In genomic region chr11:34344410-34345011, GRCh38 we compare ENCODE assay signal across 12 cellular contexts. TPM values are rescaled to one million over a fixed set of nuclear protein-coding genes. Genes with fewer than 3 reads are reported as not detected.
DNase-seq lines count a peak whose midpoint lies in the region; ATAC-seq, FAIRE-seq and TF ChIP-seq lines count a peak whose summit lies in the region.
"Had no signal": no experiment of that assay in that cellular context is flagged by ENCODE, and none has a peak within 500 bp of the region (broad histone marks: within the 10 kb centered on the region; RNA-seq: fewer than 3 reads in every experiment).

No MANE protein-coding gene starts in this region.

- no peak overlapping the region for H2BK15ac ChIP-seq in mesenchymal stem cell (ENCODE audit: low read depth, poor library complexity, severe bottlenecking)

- peak overlapping the region; percentile 36 for H2BK5ac ChIP-seq in mesenchymal stem cell (ENCODE audit: low read depth, low read length, poor library complexity, severe bottlenecking)

- H3K9me3 ChIP-seq in BLaER1 treated with 17β-estradiol and CSF1 and Interleukin-3, amounts not matched to agents 10 nM and 100 nM (replicated peaks in 1 of 11), result no peaks in the 10 kb centered on the region
- no peaks in the 10 kb centered on the region for H3K9me3 ChIP-seq in mesenchymal stem cell (ENCODE audit: control insufficient read depth, low read length)
- H3K9me3 ChIP-seq in adrenal gland (replicated peaks in 1 of 3), result no peaks in the 10 kb centered on the region

- no peak overlapping the region for H3K23ac ChIP-seq in mesenchymal stem cell (ENCODE audit: low read length in 2 of 2)

- FAIRE-seq in HTR-8/SVneo (lab: Jason Lieb, UNC), result peak; percentile 51

- no peak for DNase-seq in HTR-8/SVneo (ENCODE audit: insufficient read length, low spot score)
- DNase-seq in mesenchymal stem cell, result no peak
- no peak for DNase-seq in adrenal gland
- DNase-seq in epidermal melanocyte (ENCODE audit: insufficient read length, low spot score), result no peak
- no peak for DNase-seq in amniotic stem cell (lab: John Stamatoyannopoulos, UW)
- DNase-seq: effector CD8-positive, alpha-beta T cell; NCI-H187 treated with DMSO at 0.1 percent for 48 hours had no signal

- H3K79me1 ChIP-seq in mesenchymal stem cell (replicated peaks; ENCODE audit: low read length, poor library complexity, severe bottlenecking), result peaks cover 17% of the 10 kb centered on the region

- no peak overlapping the region for H3K27ac ChIP-seq in BLaER1 treated with 17β-estradiol and CSF1 and Interleukin-3, amounts not matched to agents 10 nM and 100 nM
- H3K27ac ChIP-seq in VCaP (peak overlapping the region; percentile 30; the same call in 1 of the 2 replicates), mesenchymal stem cell (ENCODE audit: low read length, poor library complexity, severe bottlenecking) (peak overlapping the region; percentile 95), adrenal gland (peak overlapping the region in 2 of 5 donors; percentile 73 to 83)
- H3K27ac ChIP-seq: parathyroid adenoma, SK-N-MC had no signal

- H3K4me1 ChIP-seq in BLaER1 treated with 17β-estradiol and CSF1 and Interleukin-3, amounts not matched to agents 10 nM and 100 nM, result peaks cover 30 to 53% (median 41%) of the 10 kb centered on the region in 10 experiments
- H3K4me1 ChIP-seq in mesenchymal stem cell (ENCODE audit: control insufficient read depth, insufficient read depth, low read depth, low read length) (peaks cover 33% of the 10 kb centered on the region), adrenal gland (replicated peaks in 1 of 2) (peaks cover 14 to 43% of the 10 kb centered on the region in 2 donors)
- H3K4me1 ChIP-seq: parathyroid adenoma had no signal

- H4K8ac ChIP-seq in mesenchymal stem cell (ENCODE audit: low read length), result no peak overlapping the region

- 90% methylated on average over 4 of the region's 8 CpGs for WGBS in mesenchymal stem cell
- WGBS in adrenal gland, 4 donors, result 84 to 90% (median 88%) methylated on average over 8 of the region's 8 CpGs

- H3K18ac ChIP-seq in mesenchymal stem cell (ENCODE audit: low read depth in 1 of 2, low read length in 2 of 2), result peak overlapping the region in 1 of 2 experiments; percentile 58

- H3K9ac ChIP-seq in BLaER1 treated with 17β-estradiol and CSF1 and Interleukin-3, amounts not matched to agents 10 nM and 100 nM, result no peak overlapping the region
- H3K9ac ChIP-seq in mesenchymal stem cell (ENCODE audit: low read length), result no peak overlapping the region
- H3K9ac ChIP-seq: parathyroid adenoma had no signal

- H2AFZ ChIP-seq in mesenchymal stem cell (ENCODE audit: low read depth, low read length), result no peak overlapping the region
- H2AFZ ChIP-seq: parathyroid adenoma had no signal

- no peak overlapping the region for H3K14ac ChIP-seq in mesenchymal stem cell (ENCODE audit: low read length in 2 of 2)

- H3K4ac ChIP-seq in mesenchymal stem cell (ENCODE audit: low read depth in 1 of 2, low read length in 2 of 2), result peak overlapping the region in 1 of 2 experiments; percentile 40

- no peak for TF ChIP-seq POLR2A in adrenal gland (IDR thresholded peaks at IDR 0.05)

- H3K4me3 ChIP-seq in BLaER1 treated with 17β-estradiol and CSF1 and Interleukin-3, amounts not matched to agents 10 nM and 100 nM, result no peak overlapping the region
- H3K4me3 ChIP-seq in mesenchymal stem cell (ENCODE audit: insufficient read depth in 1 of 2, low read depth in 1 of 2, low read length in 2 of 2), result no peak overlapping the region
- no peak overlapping the region for H3K4me3 ChIP-seq in adrenal gland
- H3K4me3 ChIP-seq: SK-N-MC had no signal

- no peak for ATAC-seq in HG03196 (IDR thresholded peaks at IDR 0.05; ENCODE audit: unreplicated experiment)

- peak overlapping the region in 10 of 11 experiments; percentile 36 to 79 (median 70); a peak in 19 of 22 replicates for H3K4me2 ChIP-seq in BLaER1 treated with 17β-estradiol and CSF1 and Interleukin-3, amounts not matched to agents 10 nM and 100 nM
- no peak overlapping the region for H3K4me2 ChIP-seq in mesenchymal stem cell (ENCODE audit: low read length, poor library complexity, severe bottlenecking)

- no peak for TF ChIP-seq CTCF in VCaP (conservative IDR thresholded peaks at IDR 0.05)
- no peak for TF ChIP-seq CTCF in adrenal gland (IDR thresholded peaks at IDR 0.05)

- H4K91ac ChIP-seq in mesenchymal stem cell (ENCODE audit: low read length), result no peak overlapping the region

- H2BK120ac ChIP-seq in mesenchymal stem cell (ENCODE audit: low read depth, low read length), result no peak overlapping the region

- peak overlapping the region in 1 of 2 experiments; percentile 59 for H2BK12ac ChIP-seq in mesenchymal stem cell (ENCODE audit: low read length in 2 of 2)

- H2AK5ac ChIP-seq in mesenchymal stem cell (ENCODE audit: low read length, severe bottlenecking), result peak overlapping the region; percentile 100

- intact Hi-C loops in adrenal gland (cut with DNase I), result no loop called here

- H3K27me3 ChIP-seq in BLaER1 treated with 17β-estradiol and CSF1 and Interleukin-3, amounts not matched to agents 10 nM and 100 nM, result no peaks in the 10 kb centered on the region
- H3K27me3 ChIP-seq in mesenchymal stem cell (ENCODE audit: control insufficient read depth in 1 of 2, insufficient read depth in 1 of 2, low read length in 2 of 2) (no peaks in the 10 kb centered on the region), adrenal gland (no peaks in the 10 kb centered on the region)

- peaks cover 0 to 21% (median 0%) of the 10 kb centered on the region in 11 experiments; a peak in 5 of 22 replicates for H4K20me1 ChIP-seq in BLaER1 treated with 17β-estradiol and CSF1 and Interleukin-3, amounts not matched to agents 10 nM and 100 nM

- no peaks in the 10 kb centered on the region for H3K36me3 ChIP-seq in BLaER1 treated with 17β-estradiol and CSF1 and Interleukin-3, amounts not matched to agents 10 nM and 100 nM
- H3K36me3 ChIP-seq in mesenchymal stem cell (ENCODE audit: control insufficient read depth in 1 of 2, insufficient read depth in 2 of 2, low read depth in 1 of 2, low read length in 2 of 2), result no peaks in the 10 kb centered on the region
- no peaks in the 10 kb centered on the region for H3K36me3 ChIP-seq in adrenal gland (replicated peaks in 1 of 2)

RNA-seq across cellular contexts. Expression of gene ABTB2, which starts 13.3 kb away (rescaled TPM):
- 0.39 TPM for polyA plus RNA-seq in mesenchymal stem cell (2013, experiment 1 of 2)
- polyA plus RNA-seq in mesenchymal stem cell (2013, experiment 2 of 2), result 0.41 TPM
- 10 to 100 TPM in 1 of 8 donors, 1 to 10 TPM in 7; 3.7 to 32.3 (median 6.7) TPM for total RNA-seq in adrenal gland
- 1 to 10 TPM; 1.9 to 9.2 (median 2.8) TPM for polyA plus RNA-seq in adrenal gland

Comparison
In these comparisons a context has a peak if more than half of its experiments do, and no peak if none do; other contexts are left out.
1. H3K27ac ChIP-seq: peak in VCaP (single experiment) and mesenchymal stem cell (single experiment); none in BLaER1 treated with 17β-estradiol and CSF1 and Interleukin-3, amounts not matched to agents 10 nM and 100 nM (0 of 11).